13 cellular contexts compared by ENCODE assay signal in the genomic region with DNA sequence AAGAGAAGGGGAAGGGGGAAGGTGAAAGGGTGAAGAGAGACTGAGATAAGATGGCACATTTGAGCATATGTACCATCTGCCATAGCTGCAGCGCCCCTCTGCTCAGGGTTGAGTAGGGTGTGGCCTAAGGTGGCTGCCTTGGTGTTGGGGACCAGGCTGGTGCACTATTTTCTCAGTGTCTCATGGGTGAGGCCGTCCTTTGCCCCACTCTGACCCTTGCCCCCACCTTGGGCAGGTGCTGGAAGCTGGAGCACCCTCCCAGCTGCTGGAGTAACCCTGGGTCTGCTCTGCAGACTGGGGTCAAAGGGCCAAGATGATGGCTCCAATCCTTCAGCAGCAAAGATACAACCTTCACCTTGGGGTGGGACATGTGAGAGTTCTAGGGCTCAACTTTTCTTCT.
"Had no signal": no experiment of that assay in that cellular context is flagged by ENCODE, and none has a peak within 500 bp of the region (broad histone marks: within the 10 kb centered on the region; RNA-seq: fewer than 3 reads in every experiment).

No MANE protein-coding gene starts in this region.

- H3K27me3 Mint-ChIP-seq: stimulated activated naive B cell treated with anti-CD40 and anti-IgM and Interleukin-4, amounts not matched to agents 10 μg/mL and 1 μg/mL and 100 μg/mL, for 72 hours had no signal

- DNase-seq: activated CD4-positive, alpha-beta T cell treated with anti-CD3 and anti-CD28 coated beads, Interleukin-2, amount 10 ng/mL, durations not matched to agents 7 days and 5 days; activated gamma-delta T cell treated with Interleukin-2 at 50 U/mL for 16 hours; activated T-cell treated with anti-CD3 and anti-CD28 coated beads for 4 hours; amniotic stem cell; foreskin keratinocyte; glutamatergic neuron; kidney; natural killer cell; pancreas; stimulated activated naive B cell treated with anti-CD40 and anti-IgM and Interleukin-4, amounts not matched to agents 10 μg/mL and 1 μg/mL and 100 μg/mL, for 72 hours had no signal

- H3K4me3 ChIP-seq: pancreas, thoracic aorta had no signal

- ATAC-seq: activated naive CD4-positive, alpha-beta T cell treated with anti-CD3 and anti-CD28 coated beads, Interleukin-2, amount 50 U/mL, for 72 hours; foreskin keratinocyte; natural killer cell; pancreas; stimulated activated naive B cell treated with anti-CD40 and anti-IgM and Interleukin-4, amounts not matched to agents 10 μg/mL and 1 μg/mL and 100 μg/mL, for 72 hours had no signal

- H3K27me3 ChIP-seq: foreskin keratinocyte, pancreas had no signal

- H3K4me3 Mint-ChIP-seq: activated CD4-positive, alpha-beta T cell treated with anti-CD3 and anti-CD28 coated beads, Interleukin-2, amount 10 ng/mL, durations not matched to agents 7 days and 5 days; activated T-helper 1 cell treated with anti-CD3 and anti-CD28 coated beads, Interleukin-12 subunit alpha, Interleukin-12 subunit beta, Interleukin-2, Interleukin-4 antibody, amounts not matched to agents 30 ng/mL and 10 ng/mL and 1 ng/mL, durations not matched to agents 14 hours and 24 hours and 36 hours; natural killer cell; stimulated activated naive B cell treated with anti-CD40 and anti-IgM and Interleukin-4, amounts not matched to agents 10 μg/mL and 1 μg/mL and 100 μg/mL, for 72 hours had no signal

- H3K27ac ChIP-seq: foreskin keratinocyte, pancreas, thoracic aorta had no signal

- H3K36me3 ChIP-seq: pancreas, thoracic aorta had no signal

- H3K9me3 ChIP-seq: pancreas, thoracic aorta had no signal

- H3K36me3 Mint-ChIP-seq: activated naive CD4-positive, alpha-beta T cell treated with anti-CD3 and anti-CD28 coated beads, Interleukin-2, amount 50 U/mL, for 72 hours; natural killer cell had no signal

- H3K9me3 Mint-ChIP-seq: activated CD4-positive, alpha-beta T cell treated with anti-CD3 and anti-CD28 coated beads, Interleukin-2, amount 10 ng/mL, durations not matched to agents 7 days and 5 days; activated naive CD4-positive, alpha-beta T cell treated with anti-CD3 and anti-CD28 coated beads, Interleukin-2, amount 50 U/mL, for 72 hours; activated T-helper 1 cell treated with anti-CD3 and anti-CD28 coated beads, Interleukin-12 subunit alpha, Interleukin-12 subunit beta, Interleukin-2, Interleukin-4 antibody, amounts not matched to agents 30 ng/mL and 10 ng/mL and 1 ng/mL, durations not matched to agents 14 hours and 24 hours and 36 hours; natural killer cell; stimulated activated naive B cell treated with anti-CD40 and anti-IgM and Interleukin-4, amounts not matched to agents 10 μg/mL and 1 μg/mL and 100 μg/mL, for 72 hours had no signal

- H3K27ac Mint-ChIP-seq: activated CD4-positive, alpha-beta T cell treated with anti-CD3 and anti-CD28 coated beads, Interleukin-2, amount 10 ng/mL, durations not matched to agents 7 days and 5 days; activated naive CD4-positive, alpha-beta T cell treated with anti-CD3 and anti-CD28 coated beads, Interleukin-2, amount 50 U/mL, for 72 hours; activated T-helper 1 cell treated with anti-CD3 and anti-CD28 coated beads, Interleukin-12 subunit alpha, Interleukin-12 subunit beta, Interleukin-2, Interleukin-4 antibody, amounts not matched to agents 30 ng/mL and 10 ng/mL and 1 ng/mL, durations not matched to agents 14 hours and 24 hours and 36 hours; natural killer cell; stimulated activated naive B cell treated with anti-CD40 and anti-IgM and Interleukin-4, amounts not matched to agents 10 μg/mL and 1 μg/mL and 100 μg/mL, for 72 hours had no signal
